In the genomic region with DNA sequence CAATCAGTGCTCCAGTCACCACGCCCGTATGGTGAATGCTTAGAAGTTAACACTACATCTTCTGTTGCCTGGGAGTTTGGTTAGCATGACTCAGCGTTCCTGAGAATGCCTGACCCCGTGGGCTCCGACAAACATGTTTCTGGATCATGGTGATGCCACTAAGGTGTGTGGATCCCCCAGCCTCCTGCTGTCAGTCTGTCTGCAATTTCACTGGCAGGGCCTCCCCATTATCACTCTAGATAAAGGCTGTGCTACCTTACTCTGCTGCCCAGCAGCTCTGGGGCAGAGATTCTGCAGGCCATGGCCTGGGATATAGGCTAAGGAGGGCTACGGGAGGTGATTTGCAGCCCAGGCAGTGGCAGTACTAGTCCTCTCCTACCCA, we compare ENCODE assay signal across 10 cellular contexts.
DNase-seq lines count a peak whose midpoint lies in the region; ATAC-seq and TF ChIP-seq lines count a peak whose summit lies in the region.
"Had no signal": no experiment of that assay in that cellular context is flagged by ENCODE, and none has a peak within 500 bp of the region (broad histone marks: within the 10 kb centered on the region; RNA-seq: fewer than 3 reads in every experiment).

No MANE protein-coding gene starts in this region.

- H3K9me3 Mint-ChIP-seq in WTC11 = no peaks in the 10 kb centered on the region

- TF ChIP-seq POLR2A in gastroesophageal sphincter (IDR thresholded peaks at IDR 0.05) = no peak

- peaks cover 16% of the 10 kb centered on the region for H3K27me3 Mint-ChIP-seq in WTC11 (ENCODE audit: low read depth)

- H3K4me3 Mint-ChIP-seq in WTC11 = no peak overlapping the region

- CTCF ChIA-PET in WTC11 (lab: Charles Lee) = interaction anchor here (0.7 to 2.1 kb wide), 15 partner anchors 9 to 246 kb away, joined by 3 to 15 read pairs (median 4); no protein-coding TSS in a partner anchor

- H3K36me3 ChIP-seq in H7 (replicated peaks; ENCODE audit: control insufficient read depth, insufficient read depth, low read length) (no peaks in the 10 kb centered on the region), gastroesophageal sphincter (no peaks in the 10 kb centered on the region)

- DNase-seq in H7 (peak; percentile 47), WTC11 (ENCODE audit: low spot score) (no peak), Right ventricle myocardium superior (no peak), sciatic nerve (ENCODE audit: low spot score) (peak; percentile 52), ureter (ENCODE audit: low spot score) (no peak), 8988T (no peak), NCI-H2029 (lab: John Stamatoyannopoulos, UW) (no peak)
- DNase-seq: DMS153, glutamatergic neuron had no signal

- H3K27me3 ChIP-seq in H7 (ENCODE audit: control insufficient read depth, insufficient read depth, low read length) (0 out of 2 replicates have a peak, but pooled peaks cover 1% of the 10 kb centered on the region), gastroesophageal sphincter (no peaks in the 10 kb centered on the region)

- intact Hi-C loops in Right ventricle myocardium superior (cut with DNase I) = no loop called here
- intact Hi-C loops in sciatic nerve (cut with DNase I) = no loop called here

- peak overlapping the region in 2 of 4 donors; percentile 14 to 31 for H3K27ac ChIP-seq in gastroesophageal sphincter

- TF ChIP-seq EP300 in gastroesophageal sphincter (IDR thresholded peaks at IDR 0.05) = no peak

- TF ChIP-seq CTCF in WTC11 (IDR thresholded peaks at IDR 0.05) (no peak), gastroesophageal sphincter (IDR thresholded peaks at IDR 0.05) (no peak)

- H3K9me3 ChIP-seq in gastroesophageal sphincter = no peaks in the 10 kb centered on the region

- 37 to 62% methylated on average over 3 to 5 of the region's 6 CpGs for WGBS in gastroesophageal sphincter (ENCODE audit: low coverage in 1 of 2), 2 donors

- no peaks in the 10 kb centered on the region for H3K36me3 Mint-ChIP-seq in WTC11

- ATAC-seq in WTC11 (no peak; the same call in 1 of the 2 replicates), Right ventricle myocardium superior (ENCODE audit: poor library complexity) (peak; percentile 38), sciatic nerve (no peak), gastroesophageal sphincter (no peak)

- H3K4me3 ChIP-seq in H7 (ENCODE audit: insufficient read depth, low read depth, low read length) (no peak overlapping the region), gastroesophageal sphincter (no peak overlapping the region)

- H3K27ac Mint-ChIP-seq in WTC11 = no peak overlapping the region

- POLR2A ChIA-PET in WTC11 (lab: Charles Lee) = interaction anchor here (0.9 kb wide), 1 partner anchor 17 kb away, joined by 4 read pairs; no protein-coding TSS in a partner anchor

- peaks cover 0 to 48% (median 32%) of the 10 kb centered on the region in 3 donors for H3K4me1 ChIP-seq in gastroesophageal sphincter

- 0 out of 2 replicates have a peak, but pooled peaks cover 2% of the 10 kb centered on the region for H3K4me1 Mint-ChIP-seq in WTC11

TF ChIP-seq in WTC11, 78 proteins besides CTCF, POLR2A, EP300 and RAD21:
- TF ChIP-seq NFE2L1 (CRISPR knock-in tag; IDR thresholded peaks at IDR 0.05) (0 out of 2 replicates have a peak, but pooled peaks have one; percentile 22), FOXK1 (CRISPR knock-in tag; IDR thresholded peaks at IDR 0.05) (no peak)
TF ChIP-seq in WTC11: peak in this region for 1.

Comparison
In these comparisons a context has a peak if more than half of its experiments do, and no peak if none do; other contexts are left out.
1. DNase-seq: peak in H7 (single experiment) and sciatic nerve (single experiment); none in WTC11 (single experiment), Right ventricle myocardium superior (single experiment), ureter (single experiment), 8988T (single experiment) and NCI-H2029 (single experiment).